ENCODE assay signal across 22 cellular contexts in the genomic region with DNA sequence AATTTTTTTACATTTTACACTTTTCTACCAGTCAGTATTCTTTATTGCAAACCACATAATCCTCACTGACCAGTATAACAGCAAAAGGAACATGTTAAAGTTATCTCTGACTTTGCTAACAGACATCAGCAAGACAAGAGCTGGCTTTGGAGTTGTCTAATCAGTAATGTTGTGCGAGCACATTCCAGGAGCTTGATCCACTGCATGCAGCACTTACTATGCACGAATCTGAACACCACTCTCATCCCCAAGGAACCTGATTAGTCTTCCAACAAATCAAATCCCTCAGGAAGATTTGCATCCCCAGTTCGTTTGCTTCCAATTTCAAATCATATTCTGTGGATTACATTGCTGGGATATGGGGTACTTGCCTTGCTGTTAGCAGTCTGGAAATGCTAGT.
A peak's percentile ranks its signal among the peaks of the same experiment; 100 is the strongest.
DNase-seq lines count a peak whose midpoint lies in the region; ATAC-seq, FAIRE-seq and TF ChIP-seq lines count a peak whose summit lies in the region.
"Had no signal": no experiment of that assay in that cellular context is flagged by ENCODE, and none has a peak within 500 bp of the region (broad histone marks: within the 10 kb centered on the region; RNA-seq: fewer than 3 reads in every experiment).

No MANE protein-coding gene starts in this region.

- H3K79me1 ChIP-seq in IMR-90 (ENCODE audit: low read depth in 1 of 2, low read length in 2 of 2) (no peaks in the 10 kb centered on the region; a peak in 1 of 4 replicates), H1 (ENCODE audit: low read depth, low read length) (no peaks in the 10 kb centered on the region)

- H3K18ac ChIP-seq in IMR-90 (ENCODE audit: low read depth, low read length) (no peak overlapping the region), H1 (ENCODE audit: extremely low read depth, low read length) (no peak overlapping the region)

- H2BK120ac ChIP-seq in IMR-90 (ENCODE audit: low read depth, low read length) (no peak overlapping the region), H1 (replicated peaks; ENCODE audit: low read depth, low read length) (no peak overlapping the region)

- H3K4me3 ChIP-seq in AG10803 (ENCODE audit: low read length) (no peak overlapping the region), IMR-90 (ENCODE audit: insufficient read depth, low read depth, low read length) (no peak overlapping the region), H1 (ENCODE audit: extremely low read depth in 1 of 4, insufficient read depth in 2 of 4, low read depth in 3 of 4, low read length in 4 of 4) (no peak overlapping the region), fibroblast of villous mesenchyme (ENCODE audit: low read depth, low read length) (no peak overlapping the region), prostate gland (no peak overlapping the region)
- H3K4me3 ChIP-seq: GM12878, GM23248, SJCRH30 had no signal

- H2AFZ ChIP-seq in IMR-90 (replicated peaks; ENCODE audit: low read length, poor library complexity) = no peak overlapping the region
- H2AFZ ChIP-seq in H1 (ENCODE audit: low read length) = no peak overlapping the region
- H2AFZ ChIP-seq: GM23248 had no signal

- no peak overlapping the region for H2BK5ac ChIP-seq in IMR-90 (ENCODE audit: low read depth, low read length, poor library complexity, severe bottlenecking)
- no peak overlapping the region for H2BK5ac ChIP-seq in H1 (ENCODE audit: low read depth, low read length)

- H3K23me2 ChIP-seq in H1 (ENCODE audit: low read depth, low read length) = no peaks in the 10 kb centered on the region

- no peak overlapping the region for H3K4ac ChIP-seq in IMR-90 (ENCODE audit: low read depth, low read length)
- H3K4ac ChIP-seq in H1 (replicated peaks; ENCODE audit: insufficient read length, low read depth, low read length) = no peak overlapping the region

- no peak overlapping the region for H2BK15ac ChIP-seq in IMR-90 (ENCODE audit: low read depth, low read length)
- no peak overlapping the region for H2BK15ac ChIP-seq in H1 (ENCODE audit: low read length)

- H2BK20ac ChIP-seq in IMR-90 (ENCODE audit: low read depth, low read length) (no peak overlapping the region), H1 (ENCODE audit: low read length) (no peak overlapping the region)

- in situ Hi-C loops in IMR-90 (cut with MboI; ENCODE audit: low sequenced_read_pairs) = no loop called here

- no peak overlapping the region for H3K9ac ChIP-seq in IMR-90 (ENCODE audit: low read depth, low read length)
- no peak overlapping the region for H3K9ac ChIP-seq in H1 (replicated peaks in 1 of 4; ENCODE audit: extremely low read depth in 1 of 4, low read depth in 3 of 4, low read length in 3 of 4)
- H3K9ac ChIP-seq: GM23248 had no signal

- no peak overlapping the region for H2BK12ac ChIP-seq in H1 (ENCODE audit: low read depth, low read length)

- H4K8ac ChIP-seq in IMR-90 (ENCODE audit: low read depth in 2 of 2, low read length in 2 of 2) (no peak overlapping the region), H1 (ENCODE audit: extremely low read depth, insufficient read depth, low read length) (no peak overlapping the region)

- no peak overlapping the region for H3K27ac ChIP-seq in IMR-90 (ENCODE audit: insufficient read depth, low read length)
- no peak overlapping the region for H3K27ac ChIP-seq in H1 (ENCODE audit: low read depth, low read length)
- H3K27ac ChIP-seq in prostate gland = no peak overlapping the region
- H3K27ac ChIP-seq: GM23248, SJCRH30 had no signal

- ATAC-seq in IMR-90 (ENCODE audit: low read depth) = peak; percentile 76
- ATAC-seq: GM12878, HCT116 had no signal

- intact Hi-C loops in IMR-90 (cut with micrococcal nuclease) (loop anchor here (2.0 kb wide), 1 partner anchor 18 kb away; no protein-coding TSS in a partner anchor), prostate gland (cut with DNase I) (no loop called here)

- no peak for TF ChIP-seq RAD21 in IMR-90 (IDR thresholded peaks at IDR 0.05; ENCODE audit: low read length)
- TF ChIP-seq RAD21 in H1 (IDR thresholded peaks at IDR 0.05 in 1 of 2, conservative IDR thresholded peaks at IDR 0.05 in 1 of 2; ENCODE audit: low read depth in 2 of 2, low read length in 2 of 2) = no peak

- BruUV-seq in IMR-90 (replicated peaks; lab: Mats Ljungman, UMichigan) = no TSS peak

- no peak for TF ChIP-seq POLR2A in IMR-90 (IDR thresholded peaks at IDR 0.05; ENCODE audit: low read depth, low read length)
- TF ChIP-seq POLR2A in H1 (IDR thresholded peaks at IDR 0.05; ENCODE audit: control extremely low read depth in 1 of 2, low read depth in 2 of 2, low read length in 2 of 2) = no peak
- TF ChIP-seq POLR2A in prostate gland (IDR thresholded peaks at IDR 0.05) = no peak

- H3K23ac ChIP-seq in IMR-90 (ENCODE audit: low read depth, low read length) (no peak overlapping the region), H1 (ENCODE audit: insufficient read length) (no peak overlapping the region)

- no peak overlapping the region for H2AK9ac ChIP-seq in IMR-90 (replicated peaks; ENCODE audit: low read depth, low read length, poor library complexity)

- TF ChIP-seq CTCF in AG10803 (conservative IDR thresholded peaks at IDR 0.05; ENCODE audit: low read length) (no peak), IMR-90 (conservative IDR thresholded peaks at IDR 0.05; ENCODE audit: low read depth, low read length) (no peak), H1 (IDR thresholded peaks at IDR 0.05; ENCODE audit: control extremely low read depth in 1 of 3, insufficient read depth in 1 of 3, low read depth in 1 of 3, low read length in 3 of 3) (no peak), fibroblast of villous mesenchyme (IDR thresholded peaks at IDR 0.05; ENCODE audit: insufficient read depth, low read depth, low read length) (no peak), prostate gland (IDR thresholded peaks at IDR 0.05) (no peak)

- DNase-seq in AG10803 (ENCODE audit: low read depth) = peak; percentile 5
- DNase-seq in IMR-90 = peak; percentile 28
- DNase-seq in H1 (ENCODE audit: low read depth in 1 of 2, low spot score in 2 of 2) = no peak
- DNase-seq in fibroblast of villous mesenchyme (ENCODE audit: low read depth) = peak; percentile 3
- no peak for DNase-seq in NCI-H748 (lab: John Stamatoyannopoulos, UW; ENCODE audit: unreplicated experiment)
- no peak for DNase-seq in stimulated activated CD4-positive, alpha-beta T cell treated with anti-CD3 and anti-CD28 coated beads, Interleukin-1b, Interleukin-23, amount 100 ng/mL, for 48 hours
- no peak for DNase-seq in prostate gland (ENCODE audit: low spot score)
- no peak for DNase-seq in DMS79 treated with DMSO at 0.1 percent for 48 hours (lab: John Stamatoyannopoulos, UW)
- DNase-seq: BE2C, DMS79, GM23248, MV-4-11, NCI-H1105 treated with DMSO at 0.1 percent for 48 hours, NCI-H2029 treated with DMSO at 0.1 percent for 48 hours, NCI-H226, NCI-H524, OCI-M1, SJCRH30 had no signal

- H4K5ac ChIP-seq in IMR-90 (ENCODE audit: low read depth, low read length) (no peak overlapping the region), H1 (ENCODE audit: insufficient read length, low read depth, low read length) (no peak overlapping the region)

- H3K56ac ChIP-seq in IMR-90 (ENCODE audit: extremely low read depth, insufficient read depth, low read length) (no peak overlapping the region), H1 (replicated peaks; ENCODE audit: insufficient read length, low read depth, low read length) (no peak overlapping the region)

- no peaks in the 10 kb centered on the region for H4K20me1 ChIP-seq in IMR-90 (ENCODE audit: insufficient read depth, low read length)
- H4K20me1 ChIP-seq in H1 (replicated peaks in 1 of 2; ENCODE audit: control insufficient read depth in 1 of 2, insufficient read depth in 2 of 2, low read length in 2 of 2) = no peaks in the 10 kb centered on the region

- H4K91ac ChIP-seq in IMR-90 (ENCODE audit: insufficient read depth, low read depth, low read length) (no peak overlapping the region), H1 (replicated peaks; ENCODE audit: insufficient read length, low read length) (no peak overlapping the region)

- H3K14ac ChIP-seq in IMR-90 (replicated peaks; ENCODE audit: low read depth, low read length) = no peak overlapping the region
- no peak overlapping the region for H3K14ac ChIP-seq in H1 (ENCODE audit: insufficient read length)

- H3K4me2 ChIP-seq in IMR-90 (ENCODE audit: low read depth, low read length) (no peak overlapping the region), H1 (ENCODE audit: insufficient read depth in 1 of 2, low read depth in 2 of 2, low read length in 2 of 2) (no peak overlapping the region)

- no peak for TF ChIP-seq EP300 in H1 (IDR thresholded peaks at IDR 0.05; ENCODE audit: borderline replicate concordance in 1 of 2, low read depth in 2 of 2, low read length in 2 of 2)

- FAIRE-seq in H1 (lab: Jason Lieb, UNC) = peak; percentile 19
- FAIRE-seq: A204.1, GM12878, RCC 7860 had no signal

- CTCF ChIA-PET in IMR-90 (lab: Yijun Ruan, JAX) (interaction anchor here (0.9 kb wide), 1 partner anchor 36 kb away, joined by 3 read pairs; no protein-coding TSS in a partner anchor), H1 (lab: Charles Lee; ENCODE audit: partially characterized antibody) (no interaction called here)

- no peaks in the 10 kb centered on the region for H3K36me3 ChIP-seq in IMR-90 (ENCODE audit: control insufficient read depth, insufficient read depth, low read length)
- no peaks in the 10 kb centered on the region for H3K36me3 ChIP-seq in H1 (ENCODE audit: control insufficient read depth in 2 of 4, insufficient read depth in 4 of 4, low read length in 3 of 4)
- H3K36me3 ChIP-seq in prostate gland = no peaks in the 10 kb centered on the region
- H3K36me3 ChIP-seq: BE2C, SJCRH30 had no signal

- H3K4me1 ChIP-seq in IMR-90 (ENCODE audit: control insufficient read depth, insufficient read depth, low read length) = no peaks in the 10 kb centered on the region
- H3K4me1 ChIP-seq in H1 (replicated peaks in 1 of 4; ENCODE audit: control insufficient read depth in 3 of 4, insufficient read depth in 4 of 4, low read length in 3 of 4) = no peaks in the 10 kb centered on the region
- H3K4me1 ChIP-seq in prostate gland (replicated peaks) = no peaks in the 10 kb centered on the region
- H3K4me1 ChIP-seq: BE2C, SJCRH30 had no signal

- H3K9me1 ChIP-seq in IMR-90 (ENCODE audit: insufficient read depth, low read length) = no peaks in the 10 kb centered on the region

- H3K27me3 ChIP-seq in IMR-90 (ENCODE audit: control insufficient read depth, insufficient read depth, low read length) (no peaks in the 10 kb centered on the region), H1 (replicated peaks in 1 of 4; ENCODE audit: control insufficient read depth in 3 of 4, extremely low read depth in 1 of 4, insufficient read depth in 3 of 4, low read length in 3 of 4) (no peaks in the 10 kb centered on the region), prostate gland (replicated peaks; ENCODE audit: insufficient read depth) (no peaks in the 10 kb centered on the region)
- H3K27me3 ChIP-seq: BE2C, SJCRH30 had no signal

- no peaks in the 10 kb centered on the region for H3K9me3 ChIP-seq in IMR-90 (ENCODE audit: control insufficient read depth, insufficient read depth, low read length)
- no peaks in the 10 kb centered on the region; a peak in 1 of 4 replicates for H3K9me3 ChIP-seq in H1 (ENCODE audit: insufficient read depth in 2 of 2, low read depth in 1 of 2, low read length in 1 of 2)
- no peaks in the 10 kb centered on the region for H3K9me3 ChIP-seq in prostate gland
- H3K9me3 ChIP-seq: BE2C, SJCRH30 had no signal

- no peaks in the 10 kb centered on the region for H3K79me2 ChIP-seq in H1 (ENCODE audit: control insufficient read depth in 1 of 2, insufficient read depth in 2 of 2, low read length in 2 of 2)

- no peak overlapping the region for H2AK5ac ChIP-seq in IMR-90 (ENCODE audit: low read depth, low read length)
- no peak overlapping the region for H2AK5ac ChIP-seq in H1 (ENCODE audit: low read depth, low read length)

- no CpG with 5 or more reads among the region's 3 CpGs for WGBS in IMR-90 (ENCODE audit: extremely low coverage in 2 of 2, insufficient read length in 1 of 2), 2 experiments
- WGBS in H1 (ENCODE audit: extremely low coverage in 1 of 2, insufficient coverage in 1 of 2, insufficient read length in 1 of 2, insufficient replicate concordance in 2 of 2, low coverage in 1 of 2, low lambda C conversion rate in 2 of 2, missing lambda C conversion rate in 1 of 2), 2 experiments = 83% methylated on average over 3 of the region's 3 CpGs; no CpG with 5 or more reads in 1 of the 2 experiments
- WGBS in prostate gland = 86% methylated on average over 3 of the region's 3 CpGs

- POLR2A ChIA-PET in IMR-90 (lab: Charles Lee; ENCODE audit: unreplicated experiment) = no interaction called here
- POLR2A ChIA-PET in H1 (lab: Charles Lee; ENCODE audit: partially characterized antibody) = no interaction called here

- dilution Hi-C loops in IMR-90 (cut with HindIII; ENCODE audit: low sequenced_read_pairs, unreplicated experiment) = no loop called here

Comparison
In these comparisons a context has a peak if more than half of its experiments do, and no peak if none do; other contexts are left out.
1. DNase-seq: peak in AG10803 (single experiment), IMR-90 (single experiment) and fibroblast of villous mesenchyme (single experiment); none in H1 (0 of 2), NCI-H748 (single experiment), stimulated activated CD4-positive, alpha-beta T cell treated with anti-CD3 and anti-CD28 coated beads, Interleukin-1b, Interleukin-23, amount 100 ng/mL, for 48 hours (single experiment), prostate gland (single experiment) and DMS79 treated with DMSO at 0.1 percent for 48 hours (single experiment).